8 cellular contexts compared by ENCODE assay signal in the genomic region with DNA sequence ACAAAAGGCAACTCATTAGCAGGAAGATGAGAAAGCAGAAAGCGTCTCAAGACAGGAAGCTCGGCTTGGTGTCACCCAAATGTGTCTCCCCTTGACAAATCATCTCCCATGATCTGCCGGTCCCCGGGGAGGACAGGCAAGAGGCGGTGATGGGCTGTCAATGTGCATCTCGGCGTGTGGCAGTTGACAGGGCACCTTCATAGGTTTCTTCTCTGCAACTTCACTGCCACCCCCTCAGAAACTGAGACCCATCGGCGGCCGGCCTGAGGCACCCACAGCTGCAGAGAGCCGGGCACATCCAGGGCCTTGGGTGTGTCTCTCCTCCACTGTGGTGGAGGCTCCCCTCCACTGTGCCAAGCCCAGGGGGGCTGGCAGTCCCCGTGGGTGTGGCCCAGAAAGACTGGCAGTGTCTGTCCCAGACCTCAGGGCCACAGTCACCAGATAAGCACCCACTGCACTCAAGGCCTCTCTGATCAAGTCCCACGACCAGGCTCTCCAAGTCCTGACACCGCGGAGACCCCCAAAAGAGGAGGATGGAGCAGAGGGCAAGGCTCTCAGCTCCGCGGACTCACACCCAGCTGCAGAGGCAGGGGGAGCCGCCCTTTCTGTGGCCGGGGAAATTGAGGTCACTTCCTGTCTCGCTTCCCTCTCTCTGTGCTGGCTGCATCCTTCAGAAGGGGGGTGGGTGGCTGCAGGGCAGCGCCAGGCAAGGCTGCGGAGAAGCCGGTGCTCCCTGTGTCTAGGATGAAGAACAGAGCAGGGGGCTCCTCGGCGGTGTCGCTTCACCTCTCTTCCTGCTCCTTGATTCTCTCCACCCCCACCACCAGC. TPM values are rescaled to one million over a fixed set of nuclear protein-coding genes. Genes with fewer than 3 reads are reported as not detected.
DNase-seq lines count a peak whose midpoint lies in the region; ATAC-seq lines count a peak whose summit lies in the region.

No MANE protein-coding gene starts in this region.

- no peaks in the 10 kb centered on the region for H3K36me3 Mint-ChIP-seq in activated naive CD8-positive, alpha-beta T cell treated with anti-CD3 and anti-CD28 coated beads, Interleukin-2, amount 50 U/mL, for 24 hours (ENCODE audit: low read depth)

- H3K27ac Mint-ChIP-seq in activated naive CD8-positive, alpha-beta T cell treated with anti-CD3 and anti-CD28 coated beads, Interleukin-2, amount 50 U/mL, for 24 hours, result peak overlapping the region; percentile 99

- no peaks in the 10 kb centered on the region for H3K9me3 Mint-ChIP-seq in activated naive CD8-positive, alpha-beta T cell treated with anti-CD3 and anti-CD28 coated beads, Interleukin-2, amount 50 U/mL, for 24 hours

- H3K4me3 Mint-ChIP-seq in activated naive CD8-positive, alpha-beta T cell treated with anti-CD3 and anti-CD28 coated beads, Interleukin-2, amount 50 U/mL, for 24 hours, result peak overlapping the region; percentile 85

- peak overlapping the region; percentile 50 for H3K4me3 ChIP-seq in mononuclear cell (ENCODE audit: low read length)

- H3K27me3 Mint-ChIP-seq in activated naive CD8-positive, alpha-beta T cell treated with anti-CD3 and anti-CD28 coated beads, Interleukin-2, amount 50 U/mL, for 24 hours, result no peaks in the 10 kb centered on the region

- H3K27me3 ChIP-seq in mononuclear cell (ENCODE audit: insufficient read depth, low read length), result no peaks in the 10 kb centered on the region

- peaks cover 26% of the 10 kb centered on the region for H3K4me1 Mint-ChIP-seq in activated naive CD8-positive, alpha-beta T cell treated with anti-CD3 and anti-CD28 coated beads, Interleukin-2, amount 50 U/mL, for 24 hours

- H3K9me3 ChIP-seq in mononuclear cell (ENCODE audit: low read depth, low read length), result no peaks in the 10 kb centered on the region

- ATAC-seq in GM18870 (IDR thresholded peaks at IDR 0.05; ENCODE audit: unreplicated experiment) (peak; percentile 90), HG03097 (IDR thresholded peaks at IDR 0.05; ENCODE audit: low FRiP score, unreplicated experiment) (peak; percentile 91)
- peak; percentile 91 for ATAC-seq in activated naive CD8-positive, alpha-beta T cell treated with anti-CD3 and anti-CD28 coated beads, Interleukin-2, amount 50 U/mL, for 24 hours

- DNase-seq in T-helper 1 cell (peak; percentile 50 to 94 (median 72)), DMS 273 (lab: John Stamatoyannopoulos, UW; ENCODE audit: unreplicated experiment) (no peak), ecto neural progenitor cell (ENCODE audit: low spot score) (no peak)
- peak; percentile 83 for DNase-seq in activated naive CD8-positive, alpha-beta T cell treated with anti-CD3 and anti-CD28 coated beads, Interleukin-2, amount 50 U/mL, for 24 hours
- peak; percentile 78 for DNase-seq in stimulated activated naive CD4-positive, alpha-beta T cell treated with Interleukin-2 at 50 U/mL for 16 hours (lab: John Stamatoyannopoulos, UW)

- H3K4me1 ChIP-seq in mononuclear cell (ENCODE audit: insufficient read depth, low read length), result peaks cover 37% of the 10 kb centered on the region

RNA-seq across cellular contexts. Expression of a gene that starts 39.6 kb away (rescaled TPM):
- 61.4 TPM for total RNA-seq in mononuclear cell

Comparison
In these comparisons a context has a peak if more than half of its experiments do, and no peak if none do; other contexts are left out.
1. DNase-seq: peak in T-helper 1 cell (5 of 5), activated naive CD8-positive, alpha-beta T cell treated with anti-CD3 and anti-CD28 coated beads, Interleukin-2, amount 50 U/mL, for 24 hours (single experiment) and stimulated activated naive CD4-positive, alpha-beta T cell treated with Interleukin-2 at 50 U/mL for 16 hours (single experiment); none in DMS 273 (single experiment) and ecto neural progenitor cell (single experiment).
2. Peak in every context shown above with its lines, with median percentiles within 50 percentile points of each other: ATAC-seq.